1 cellular context compared by ENCODE assay signal in the genomic region with DNA sequence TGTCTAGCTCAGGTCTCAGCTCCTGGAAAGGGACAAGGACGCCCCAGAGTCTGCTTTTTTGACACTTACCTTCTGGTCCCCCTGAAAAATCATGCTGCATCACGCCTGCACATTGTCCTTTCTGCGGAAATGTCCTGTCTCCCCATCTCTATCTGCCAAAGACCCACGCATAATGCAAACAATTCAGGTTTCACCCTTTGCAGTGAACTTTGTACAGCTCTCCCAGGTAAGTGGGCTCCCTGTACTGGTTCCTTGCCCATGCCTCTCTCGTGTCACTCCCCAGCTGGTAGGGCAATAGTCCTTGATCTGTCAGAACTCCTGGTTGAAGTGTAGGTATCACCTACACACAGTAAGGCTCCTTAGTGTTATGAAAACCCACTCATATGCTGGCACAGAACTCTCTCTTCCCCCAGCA.
TF ChIP-seq lines count a peak whose summit lies in the region.

No MANE protein-coding gene starts in this region.

TF ChIP-seq in IMR-90, 13 proteins besides CTCF, POLR2A, EP300 and RAD21:
- TF ChIP-seq FOS (IDR thresholded peaks at IDR 0.05; ENCODE audit: low read depth, low read length) (no peak), MAZ (IDR thresholded peaks at IDR 0.05; ENCODE audit: borderline replicate concordance, low read depth, low read length) (no peak), CHD1 (IDR thresholded peaks at IDR 0.05; ENCODE audit: low read depth, low read length) (no peak), RCOR1 (IDR thresholded peaks at IDR 0.05; ENCODE audit: insufficient replicate concordance, low read length) (no peak), BHLHE40 (IDR thresholded peaks at IDR 0.05; ENCODE audit: low read depth, low read length) (no peak), CEBPB (IDR thresholded peaks at IDR 0.05; ENCODE audit: low read depth, low read length) (no peak), RFX5 (IDR thresholded peaks at IDR 0.05; ENCODE audit: low read depth, low read length) (no peak)
- TF ChIP-seq, protein P1, sequence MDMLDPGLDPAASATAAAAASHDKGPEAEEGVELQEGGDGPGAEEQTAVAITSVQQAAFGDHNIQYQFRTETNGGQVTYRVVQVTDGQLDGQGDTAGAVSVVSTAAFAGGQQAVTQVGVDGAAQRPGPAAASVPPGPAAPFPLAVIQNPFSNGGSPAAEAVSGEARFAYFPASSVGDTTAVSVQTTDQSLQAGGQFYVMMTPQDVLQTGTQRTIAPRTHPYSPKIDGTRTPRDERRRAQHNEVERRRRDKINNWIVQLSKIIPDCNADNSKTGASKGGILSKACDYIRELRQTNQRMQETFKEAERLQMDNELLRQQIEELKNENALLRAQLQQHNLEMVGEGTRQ (IDR thresholded peaks at IDR 0.05; ENCODE audit: low read depth, low read length), result no peak
TF ChIP-seq in IMR-90: peak in this region for 0.
